ENCODE assay signal across 1 cellular context in genomic region chr20:57558614-57559285, GRCh38.
A peak's percentile ranks its signal among the peaks of the same experiment; 100 is the strongest.
TF ChIP-seq lines count a peak whose summit lies in the region.

No MANE protein-coding gene starts in this region.

TF ChIP-seq in HepG2, 621 proteins besides CTCF, POLR2A, EP300 and RAD21 (continued from another document and continues in another):
- TF ChIP-seq ZNF704 (CRISPR knock-in tag; IDR thresholded peaks at IDR 0.05; ENCODE audit: borderline replicate concordance) (0 out of 2 replicates have a peak, but pooled peaks have one; percentile 69), XRCC5 (optimal IDR thresholded peaks at IDR 0.05; ENCODE audit: low read length) (peak; percentile 17), ZNF501 (CRISPR knock-in tag; IDR thresholded peaks at IDR 0.05) (peak; percentile 61; the same call in 1 of the 2 replicates), TEAD3 (CRISPR knock-in tag; optimal IDR thresholded peaks at IDR 0.05; ENCODE audit: borderline replicate concordance) (peak; percentile 40), ZNF136 (CRISPR knock-in tag; IDR thresholded peaks at IDR 0.05; ENCODE audit: low read depth) (0 out of 2 replicates have a peak, but pooled peaks have one; percentile 73), MXD4 (CRISPR knock-in tag; IDR thresholded peaks at IDR 0.05) (peak; percentile 39; the same call in 1 of the 2 replicates), ZNF879 (CRISPR knock-in tag; IDR thresholded peaks at IDR 0.05) (0 out of 2 replicates have a peak, but pooled peaks have one; percentile 19), SALL1 (CRISPR knock-in tag; IDR thresholded peaks at IDR 0.05) (peak; percentile 69), NR2F2 (IDR thresholded peaks at IDR 0.05; ENCODE audit: borderline replicate concordance, low read depth) (peak; percentile 44; the same call in 1 of the 2 replicates), GLI4 (CRISPR knock-in tag; IDR thresholded peaks at IDR 0.05; ENCODE audit: borderline replicate concordance) (peak; percentile 92), NFIC (IDR thresholded peaks at IDR 0.05; ENCODE audit: low read length) (0 out of 2 replicates have a peak, but pooled peaks have one; percentile 63), CREBL2 (CRISPR knock-in tag; IDR thresholded peaks at IDR 0.05; ENCODE audit: borderline replicate concordance) (no peak), DRAP1 (CRISPR knock-in tag; IDR thresholded peaks at IDR 0.05) (0 out of 2 replicates have a peak, but pooled peaks have one; percentile 15), ZNF574 (CRISPR knock-in tag; IDR thresholded peaks at IDR 0.05) (peak; percentile 41; the same call in 1 of the 2 replicates), ZNF772 (CRISPR knock-in tag; IDR thresholded peaks at IDR 0.05) (no peak), HOXD1 (CRISPR knock-in tag; IDR thresholded peaks at IDR 0.05) (no peak), CCAR2 (optimal IDR thresholded peaks at IDR 0.05; ENCODE audit: low read depth, low read length) (no peak), ZNF850 (CRISPR knock-in tag; conservative IDR thresholded peaks at IDR 0.05) (0 out of 2 replicates have a peak, but pooled peaks have one; percentile 86), ESRRA (CRISPR knock-in tag; IDR thresholded peaks at IDR 0.05; ENCODE audit: low read depth) (peak; percentile 14; the same call in 1 of the 2 replicates), ZHX2 (IDR thresholded peaks at IDR 0.05; ENCODE audit: low read depth) (peak; percentile 57; the same call in 1 of the 2 replicates), ZHX2 (CRISPR knock-in tag; IDR thresholded peaks at IDR 0.05; ENCODE audit: borderline replicate concordance) (no peak), YY1 (IDR thresholded peaks at IDR 0.05; ENCODE audit: insufficient read depth, insufficient replicate concordance, low read depth, low read length) (no peak), NCOR1 (IDR thresholded peaks at IDR 0.05; ENCODE audit: borderline replicate concordance, low read length) (peak; percentile 43; the same call in 1 of the 2 replicates), CREB1 (IDR thresholded peaks at IDR 0.05) (peak; percentile 82), CREB1 (CRISPR knock-in tag; IDR thresholded peaks at IDR 0.05) (peak; percentile 89), SMARCE1 (IDR thresholded peaks at IDR 0.05; ENCODE audit: borderline replicate concordance) (peak; percentile 20; the same call in 1 of the 2 replicates), ZNF205 (CRISPR knock-in tag; IDR thresholded peaks at IDR 0.05) (0 out of 2 replicates have a peak, but pooled peaks have one; percentile 11), HOXA3 (CRISPR knock-in tag; IDR thresholded peaks at IDR 0.05) (0 out of 2 replicates have a peak, but pooled peaks have one; percentile 58), NR2F1 (CRISPR knock-in tag; IDR thresholded peaks at IDR 0.05) (peak; percentile 13 to 18; a peak in 1 of 4 replicates), SPEN (CRISPR knock-in tag; IDR thresholded peaks at IDR 0.05; ENCODE audit: low read depth) (peak; percentile 44; the same call in 1 of the 2 replicates), ZBTB20 (CRISPR knock-in tag; IDR thresholded peaks at IDR 0.05; ENCODE audit: borderline replicate concordance, low read depth) (0 out of 2 replicates have a peak, but pooled peaks have one; percentile 25), CBX2 (IDR thresholded peaks at IDR 0.05; ENCODE audit: low read depth, low read length) (no peak), CBX2 (CRISPR knock-in tag; IDR thresholded peaks at IDR 0.05; ENCODE audit: low read depth) (no peak), ZNF441 (CRISPR knock-in tag; IDR thresholded peaks at IDR 0.05; ENCODE audit: borderline replicate concordance) (peak; percentile 44; the same call in 1 of the 2 replicates), RXRB (CRISPR knock-in tag; IDR thresholded peaks at IDR 0.05; ENCODE audit: borderline replicate concordance) (no peak; the same call in 1 of the 2 replicates), REPIN1 (CRISPR knock-in tag; IDR thresholded peaks at IDR 0.05; ENCODE audit: borderline replicate concordance, low read depth) (0 out of 2 replicates have a peak, but pooled peaks have one; percentile 64), IKZF5 (CRISPR knock-in tag; IDR thresholded peaks at IDR 0.05) (0 out of 2 replicates have a peak, but pooled peaks have one; percentile 8), ZSCAN25 (CRISPR knock-in tag; IDR thresholded peaks at IDR 0.05) (peak; percentile 26; the same call in 1 of the 2 replicates), KDM6A (CRISPR knock-in tag; IDR thresholded peaks at IDR 0.05; ENCODE audit: low read depth) (no peak), IRF2 (CRISPR knock-in tag; IDR thresholded peaks at IDR 0.05) (0 out of 2 replicates have a peak, but pooled peaks have one; percentile 16), JUND (CRISPR knock-in tag; IDR thresholded peaks at IDR 0.05) (peak; percentile 86), MTERF4 (CRISPR knock-in tag; IDR thresholded peaks at IDR 0.05) (0 out of 2 replicates have a peak, but pooled peaks have one; percentile 29), JUNB (CRISPR knock-in tag; IDR thresholded peaks at IDR 0.05; ENCODE audit: borderline replicate concordance) (peak; percentile 69; the same call in 1 of the 2 replicates), NR2C2 (CRISPR knock-in tag; IDR thresholded peaks at IDR 0.05; ENCODE audit: borderline replicate concordance) (no peak), SOX13 (IDR thresholded peaks at IDR 0.05) (no peak), SOX13 (CRISPR knock-in tag; conservative IDR thresholded peaks at IDR 0.05 in 1 of 2, IDR thresholded peaks at IDR 0.05 in 1 of 2) (peak in 1 of 2 experiments; percentile 20; a peak in 1 of 4 replicates), E2F5 (CRISPR knock-in tag; conservative IDR thresholded peaks at IDR 0.05) (no peak), GATAD2A (CRISPR knock-in tag; IDR thresholded peaks at IDR 0.05) (peak; percentile 80), ZNF460 (CRISPR knock-in tag; IDR thresholded peaks at IDR 0.05; ENCODE audit: borderline replicate concordance) (0 out of 2 replicates have a peak, but pooled peaks have one; percentile 18), ZBTB7A (CRISPR knock-in tag; IDR thresholded peaks at IDR 0.05) (peak; percentile 69; the same call in 1 of the 2 replicates), HNF4A (CRISPR knock-in tag; IDR thresholded peaks at IDR 0.05) (peak; percentile 45), SKI (IDR thresholded peaks at IDR 0.05; ENCODE audit: partially characterized antibody) (peak; percentile 9), SP2 (CRISPR knock-in tag; IDR thresholded peaks at IDR 0.05) (no peak), FOXJ3 (CRISPR knock-in tag; IDR thresholded peaks at IDR 0.05; ENCODE audit: borderline replicate concordance) (0 out of 2 replicates have a peak, but pooled peaks have one; percentile 34), ZNF556 (CRISPR knock-in tag; IDR thresholded peaks at IDR 0.05; ENCODE audit: borderline replicate concordance) (no peak), EEA1 (CRISPR knock-in tag; IDR thresholded peaks at IDR 0.05; ENCODE audit: borderline replicate concordance) (no peak), TP53 (CRISPR knock-in tag; conservative IDR thresholded peaks at IDR 0.05) (peak; percentile 20; the same call in 1 of the 2 replicates), TCF7 (IDR thresholded peaks at IDR 0.05; ENCODE audit: low read depth) (peak; percentile 29; the same call in 1 of the 2 replicates), EZH2 (conservative IDR thresholded peaks at IDR 0.05; ENCODE audit: low read depth, low read length) (no peak), ZNF451 (CRISPR knock-in tag; IDR thresholded peaks at IDR 0.05) (0 out of 2 replicates have a peak, but pooled peaks have one; percentile 57), ZFP37 (CRISPR knock-in tag; IDR thresholded peaks at IDR 0.05; ENCODE audit: borderline replicate concordance) (0 out of 2 replicates have a peak, but pooled peaks have one; percentile 77)
